In genomic region chr1:47333922-47334764, GRCh38 we compare ENCODE assay signal across 8 cellular contexts. TPM values are rescaled to one million over a fixed set of nuclear protein-coding genes. Genes with fewer than 3 reads are reported as not detected.
A peak's percentile ranks its signal among the peaks of the same experiment; 100 is the strongest.
DNase-seq lines count a peak whose midpoint lies in the region; ATAC-seq lines count a peak whose summit lies in the region.

No MANE protein-coding gene starts in this region.

- H3K4me3 ChIP-seq in BLaER1 treated with 17β-estradiol and CSF1 and Interleukin-3, amounts not matched to agents 10 nM and 100 nM: peak overlapping the region; percentile 74 to 94 (median 80)

- peak overlapping the region; percentile 92 to 98 (median 95) for H3K9ac ChIP-seq in BLaER1 treated with 17β-estradiol and CSF1 and Interleukin-3, amounts not matched to agents 10 nM and 100 nM

- DNase-seq in NCI-H510A (lab: John Stamatoyannopoulos, UW) (peak; percentile 76), ecto neural progenitor cell (ENCODE audit: low spot score) (peak; percentile 87), lung microvascular endothelial cell (ENCODE audit: low read depth in 2 of 2) (peak; percentile 84)
- peak; percentile 54 to 56 for DNase-seq in activated CD4-positive, alpha-beta T cell treated with anti-CD3 and anti-CD28 coated beads, Interleukin-2, amount 50 U/mL, for 24 hours (ENCODE audit: low read depth in 1 of 2, low spot score in 1 of 2)
- peak; percentile 43 to 70 (median 54) for DNase-seq in stimulated activated CD4-positive, alpha-beta T cell treated with anti-CD3 and anti-CD28 coated beads, TNF-alpha, amount 100 ng/mL, for 48 hours (ENCODE audit: low read depth in 3 of 3)

- no peaks in the 10 kb centered on the region for H3K9me3 ChIP-seq in BLaER1 treated with 17β-estradiol and CSF1 and Interleukin-3, amounts not matched to agents 10 nM and 100 nM (replicated peaks in 1 of 11)

- no peaks in the 10 kb centered on the region for H3K27me3 ChIP-seq in BLaER1 treated with 17β-estradiol and CSF1 and Interleukin-3, amounts not matched to agents 10 nM and 100 nM

- peaks cover 16 to 45% (median 40%) of the 10 kb centered on the region in 11 experiments; a peak in 20 of 22 replicates for H4K20me1 ChIP-seq in BLaER1 treated with 17β-estradiol and CSF1 and Interleukin-3, amounts not matched to agents 10 nM and 100 nM

- H3K27ac ChIP-seq in BLaER1 treated with 17β-estradiol and CSF1 and Interleukin-3, amounts not matched to agents 10 nM and 100 nM: peak overlapping the region; percentile 90 to 98 (median 93)

- ATAC-seq in GM19025 (IDR thresholded peaks at IDR 0.05; ENCODE audit: low read depth, unreplicated experiment) (peak; percentile 81), HG03196 (IDR thresholded peaks at IDR 0.05; ENCODE audit: unreplicated experiment) (peak; percentile 89)

- peaks cover 36 to 56% (median 47%) of the 10 kb centered on the region in 10 experiments for H3K4me1 ChIP-seq in BLaER1 treated with 17β-estradiol and CSF1 and Interleukin-3, amounts not matched to agents 10 nM and 100 nM

- H3K4me2 ChIP-seq in BLaER1 treated with 17β-estradiol and CSF1 and Interleukin-3, amounts not matched to agents 10 nM and 100 nM: peak overlapping the region; percentile 78 to 94 (median 88)

- H3K36me3 ChIP-seq in BLaER1 treated with 17β-estradiol and CSF1 and Interleukin-3, amounts not matched to agents 10 nM and 100 nM: peaks cover 0 to 15% (median 9%) of the 10 kb centered on the region in 11 experiments; a peak in 15 of 22 replicates

RNA-seq across cellular contexts. Expression of gene CMPK1, which starts 0.6 kb away (rescaled TPM):
- 71.0 and 80.2 TPM in 2 replicates for total RNA-seq in lung microvascular endothelial cell

RNA-seq across cellular contexts. Expression of gene STIL, which starts 20.2 kb away (rescaled TPM):
- 2.6 and 5.2 TPM in 2 replicates for total RNA-seq in lung microvascular endothelial cell

Comparison
In these comparisons a context has a peak if more than half of its experiments do, and no peak if none do; other contexts are left out.
1. Peak in every context shown above with its lines: DNase-seq, ATAC-seq, H3K4me3 ChIP-seq and H3K27ac ChIP-seq.